In the genomic region with DNA sequence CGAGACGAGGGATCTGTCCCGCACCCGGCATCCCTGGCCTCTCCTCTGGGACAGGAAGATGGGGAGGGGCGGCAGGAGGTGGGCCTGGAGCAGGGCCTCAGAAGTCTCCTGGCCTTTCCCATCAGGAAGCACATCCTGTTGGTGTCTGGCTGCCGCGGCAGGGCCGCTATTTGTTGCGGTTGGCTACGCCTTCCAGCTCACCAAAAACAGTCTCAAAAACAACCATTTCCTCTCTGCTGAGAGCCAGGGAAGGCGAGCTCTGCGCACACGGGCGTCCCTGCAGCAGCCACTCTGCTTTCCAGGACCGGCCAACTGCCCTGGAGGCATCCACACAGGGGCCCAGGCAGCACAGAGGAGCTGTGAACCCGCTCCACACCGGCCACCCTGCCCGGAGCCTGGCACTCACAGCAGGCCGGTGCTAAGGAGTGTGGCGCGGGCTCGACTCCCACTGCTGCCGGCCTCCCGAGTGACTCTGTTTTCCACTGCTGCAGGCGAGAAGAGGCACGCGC, we compare ENCODE assay signal across 8 cellular contexts. TPM values are rescaled to one million over a fixed set of nuclear protein-coding genes. Genes with fewer than 3 reads are reported as not detected.
DNase-seq lines count a peak whose midpoint lies in the region; ATAC-seq and TF ChIP-seq lines count a peak whose summit lies in the region.

TSS of gene TMEM204 (plus strand) at position 224 of the 509 bp plus-strand sequence. CDS start 610 bp downstream, outside the sequence.

- intact Hi-C loops in colonic mucosa (cut with DNase I): no loop called here

- H3K4me3 ChIP-seq in colonic mucosa (peak within 1 kb of the TSS; percentile 42), mesodermal cell (ENCODE audit: extremely low read depth, insufficient read depth, low read length, poor library complexity, severe bottlenecking) (peak within 1 kb of the TSS; percentile 32)

- 82 to 91% methylated on average over 20 to 25 of the region's 27 CpGs for WGBS in mesodermal cell (ENCODE audit: insufficient coverage in 2 of 2), 2 experiments

- peak in 4 of 6 experiments; percentile 17 to 58 (median 50) for DNase-seq in stimulated activated naive CD4-positive, alpha-beta T cell (lab: John Stamatoyannopoulos, UW)
- no peak for DNase-seq in stimulated activated naive CD4-positive, alpha-beta T cell treated with Interleukin-2 at 50 U/mL for 16 hours (lab: John Stamatoyannopoulos, UW)
- DNase-seq in colonic mucosa: peak; percentile 41
- no peak for DNase-seq in NCI-H146 treated with DMSO at 0.1 percent for 48 hours (lab: John Stamatoyannopoulos, UW; ENCODE audit: unreplicated experiment)
- DNase-seq in NCI-H69 (lab: John Stamatoyannopoulos, UW): no peak
- no peak for DNase-seq in NCI-H2107 (lab: John Stamatoyannopoulos, UW)

- no peak for ATAC-seq in HG03439 (IDR thresholded peaks at IDR 0.05; ENCODE audit: unreplicated experiment)

- peak within 1 kb of the TSS; percentile 61 to 79 for H3K9ac ChIP-seq in colonic mucosa (ENCODE audit: low read depth in 2 of 2, low read length in 2 of 2)

- no peaks in the 10 kb centered on the region for H3K27me3 ChIP-seq in colonic mucosa

- no peaks in the 10 kb centered on the region for H3K36me3 ChIP-seq in colonic mucosa
- H3K36me3 ChIP-seq in mesodermal cell (ENCODE audit: control insufficient read depth, insufficient read depth, low read length): peaks cover 9% of the 10 kb centered on the region

- H3K27ac ChIP-seq in colonic mucosa (peak within 1 kb of the TSS; percentile 81), mesodermal cell (ENCODE audit: low read depth, low read length, severe bottlenecking) (peak within 1 kb of the TSS; percentile 67)

- no peaks in the 10 kb centered on the region for H3K9me3 ChIP-seq in colonic mucosa
- no peaks in the 10 kb centered on the region for H3K9me3 ChIP-seq in mesodermal cell (ENCODE audit: control insufficient read depth, low read length)

- H3K4me1 ChIP-seq in colonic mucosa: no peaks in the 10 kb centered on the region
- H3K4me1 ChIP-seq in mesodermal cell (ENCODE audit: control insufficient read depth, insufficient read depth, low read length, poor library complexity, severe bottlenecking): peaks cover 38% of the 10 kb centered on the region

- no peak for TF ChIP-seq CTCF in colonic mucosa (IDR thresholded peaks at IDR 0.05)

RNA-seq across cellular contexts. Expression of gene TMEM204, which starts in this region (rescaled TPM):
- total RNA-seq in colonic mucosa: 1 to 10 TPM; 2.9 to 5.0 TPM
- 16.4 TPM for polyA plus RNA-seq in mesodermal cell (2013, experiment 1 of 2)
- 10.3 TPM for polyA plus RNA-seq in mesodermal cell (2013, experiment 2 of 2)

Comparison
In these comparisons a context has a peak if more than half of its experiments do, and no peak if none do; other contexts are left out.
1. DNase-seq: peak in stimulated activated naive CD4-positive, alpha-beta T cell (4 of 6) and colonic mucosa (single experiment); none in stimulated activated naive CD4-positive, alpha-beta T cell treated with Interleukin-2 at 50 U/mL for 16 hours (single experiment), NCI-H146 treated with DMSO at 0.1 percent for 48 hours (single experiment), NCI-H69 (single experiment) and NCI-H2107 (single experiment).